ENCODE assay signal across 1 cellular context in genomic region chr21:44845418-44846200, GRCh38.
TF ChIP-seq lines count a peak whose summit lies in the region.

No MANE protein-coding gene starts in this region.

TF ChIP-seq in H1, 55 proteins besides CTCF, POLR2A, EP300 and RAD21:
- TF ChIP-seq GTF2F1 (IDR thresholded peaks at IDR 0.05; ENCODE audit: borderline replicate concordance, low read depth, low read length) (no peak), ZNF274 (IDR thresholded peaks at IDR 0.05; ENCODE audit: borderline replicate concordance, extremely low read depth, low read length) (no peak), KDM4A (IDR thresholded peaks at IDR 0.05; ENCODE audit: low read depth, low read length, severe bottlenecking) (peak; percentile 54), CHD1 (IDR thresholded peaks at IDR 0.05; ENCODE audit: low read depth, low read length) (no peak), FOSL1 (IDR thresholded peaks at IDR 0.05; ENCODE audit: insufficient read depth, low read depth, low read length) (no peak), KDM5A (IDR thresholded peaks at IDR 0.05; ENCODE audit: low read length) (no peak), GABPA (IDR thresholded peaks at IDR 0.05; ENCODE audit: borderline replicate concordance, insufficient read depth, low read length) (no peak), NRF1 (IDR thresholded peaks at IDR 0.05; ENCODE audit: low read depth, low read length) (no peak), SP1 (IDR thresholded peaks at IDR 0.05; ENCODE audit: low read depth, low read length) (no peak), HDAC2 (IDR thresholded peaks at IDR 0.05; ENCODE audit: borderline replicate concordance in 1 of 2, low read depth in 2 of 2, low read length in 2 of 2) (0 out of 4 replicates have a peak, but pooled peaks of 1 of the 2 experiments have one; percentile 71), YY1 (IDR thresholded peaks at IDR 0.05; ENCODE audit: low read depth, low read length) (0 out of 2 replicates have a peak, but pooled peaks have one; percentile 40), MAX (IDR thresholded peaks at IDR 0.05) (peak; percentile 79), CEBPB (IDR thresholded peaks at IDR 0.05; ENCODE audit: low read depth, low read length) (no peak), NANOG (IDR thresholded peaks at IDR 0.05; ENCODE audit: insufficient read depth, low read depth, low read length, poor library complexity, severe bottlenecking) (no peak), CBX5 (IDR thresholded peaks at IDR 0.05; ENCODE audit: low read depth, low read length) (no peak), MAFK (IDR thresholded peaks at IDR 0.05; ENCODE audit: low read depth, low read length) (no peak), TCF12 (IDR thresholded peaks at IDR 0.05; ENCODE audit: low read depth, low read length) (no peak), USF2 (IDR thresholded peaks at IDR 0.05; ENCODE audit: low read length) (no peak), SP2 (IDR thresholded peaks at IDR 0.05; ENCODE audit: low read length) (no peak), TAF1 (IDR thresholded peaks at IDR 0.05; ENCODE audit: low read depth, low read length) (peak; percentile 29; the same call in 1 of the 2 replicates), CTBP2 (IDR thresholded peaks at IDR 0.05; ENCODE audit: borderline replicate concordance, insufficient read depth, insufficient read length, low read length) (no peak), TAF7 (optimal IDR thresholded peaks at IDR 0.05; ENCODE audit: borderline replicate concordance, low read depth, low read length) (no peak), TBP (IDR thresholded peaks at IDR 0.05; ENCODE audit: low read depth, low read length) (peak; percentile 90), CHD7 (IDR thresholded peaks at IDR 0.05; ENCODE audit: insufficient replicate concordance, low read length) (no peak), E2F6 (IDR thresholded peaks at IDR 0.05) (peak; percentile 57; the same call in 1 of the 2 replicates), KDM1A (IDR thresholded peaks at IDR 0.05; ENCODE audit: borderline replicate concordance, low read length) (no peak; the same call in 1 of the 2 replicates)
